Comparison of ENCODE assay signal across 9 cellular contexts in the genomic region with DNA sequence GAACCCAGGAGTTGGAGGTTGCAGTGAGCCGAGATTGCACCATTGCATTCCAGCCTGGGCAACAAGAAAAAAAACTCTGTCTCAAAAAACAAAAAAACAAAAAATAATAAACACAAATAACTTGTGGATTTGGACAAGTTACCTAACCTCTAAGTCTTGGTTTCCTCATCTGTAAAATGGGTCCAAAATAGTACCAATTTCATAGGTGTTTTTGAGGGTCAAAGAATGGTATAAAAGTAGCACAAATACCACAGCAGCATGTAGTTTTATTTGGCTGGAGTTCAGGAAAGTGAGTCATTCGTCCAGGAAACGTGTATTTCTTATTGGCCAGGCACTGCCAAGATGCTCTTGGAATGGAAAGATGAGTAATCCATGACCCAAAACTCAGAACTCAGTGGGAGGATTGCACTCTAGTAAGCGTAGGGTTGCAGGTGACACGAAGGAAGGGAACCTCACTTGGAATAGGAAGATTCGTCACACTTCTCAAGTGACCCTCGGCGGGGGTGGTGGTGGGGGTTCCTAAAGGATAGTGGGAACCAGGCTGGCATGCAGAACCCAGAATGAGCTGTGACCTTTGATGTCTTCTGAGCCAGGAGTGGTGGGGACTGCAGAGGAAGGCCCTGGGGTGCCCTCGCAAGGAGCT. TPM values are rescaled to one million over a fixed set of nuclear protein-coding genes. Genes with fewer than 3 reads are reported as not detected.
DNase-seq lines count a peak whose midpoint lies in the region; ATAC-seq, FAIRE-seq and TF ChIP-seq lines count a peak whose summit lies in the region.
"Had no signal": no experiment of that assay in that cellular context is flagged by ENCODE, and none has a peak within 500 bp of the region (broad histone marks: within the 10 kb centered on the region; RNA-seq: fewer than 3 reads in every experiment).

No MANE protein-coding gene starts in this region.

- peaks cover 18% of the 10 kb centered on the region for H3K4me1 ChIP-seq in keratinocyte (ENCODE audit: control insufficient read depth, extremely low read depth, insufficient read depth, low read length)

- no peak overlapping the region for H3K4me3 ChIP-seq in keratinocyte (ENCODE audit: control insufficient read depth in 2 of 3, extremely low read depth in 1 of 3, insufficient read depth in 2 of 3, low read depth in 1 of 3, low read length in 3 of 3)

- ATAC-seq in HG02588 (IDR thresholded peaks at IDR 0.05; ENCODE audit: unreplicated experiment) = no peak

- H3K36me3 Mint-ChIP-seq in activated T-helper 2 cell treated with anti-CD3 and anti-CD28 coated beads, Interferon-gamma antibody, Interleukin-2, Interleukin-4, amounts not matched to agents 10 μg/mL and 5 μg/mL and 100 μg/mL, durations not matched to agents 14 hours and 24 hours and 36 hours (ENCODE audit: low read depth) = peaks cover 7% of the 10 kb centered on the region
- H3K36me3 Mint-ChIP-seq in nephron progenitor cell (ENCODE audit: low read depth) = no peaks in the 10 kb centered on the region

- H3K9ac ChIP-seq in keratinocyte (ENCODE audit: control insufficient read depth, extremely low read depth, insufficient read depth, low read length) = no peak overlapping the region

- H4K20me1 ChIP-seq in keratinocyte (ENCODE audit: control insufficient read depth, extremely low read depth, insufficient read depth, low read length) = no peaks in the 10 kb centered on the region

- TF ChIP-seq CTCF in 22Rv1 (IDR thresholded peaks at IDR 0.05) (no peak), keratinocyte (optimal IDR thresholded peaks at IDR 0.05 in 1 of 3, IDR thresholded peaks at IDR 0.05 in 1 of 3, conservative IDR thresholded peaks at IDR 0.05 in 1 of 3; ENCODE audit: extremely low read depth in 1 of 3, insufficient read depth in 2 of 3, low read length in 3 of 3) (no peak), nephron progenitor cell (IDR thresholded peaks at IDR 0.05) (no peak)

- no peak overlapping the region for H3K4me2 ChIP-seq in keratinocyte (ENCODE audit: control insufficient read depth, extremely low read depth, insufficient read depth, low read depth, low read length)

- H3K9me1 ChIP-seq in keratinocyte (ENCODE audit: control insufficient read depth, extremely low read depth, insufficient read depth, low read length) = no peaks in the 10 kb centered on the region

- peaks cover 6% of the 10 kb centered on the region for H3K27me3 Mint-ChIP-seq in activated T-helper 2 cell treated with anti-CD3 and anti-CD28 coated beads, Interferon-gamma antibody, Interleukin-2, Interleukin-4, amounts not matched to agents 10 μg/mL and 5 μg/mL and 100 μg/mL, durations not matched to agents 14 hours and 24 hours and 36 hours (ENCODE audit: low read depth)
- H3K27me3 Mint-ChIP-seq in nephron progenitor cell (ENCODE audit: low read depth, poor library complexity) = peaks cover 9% of the 10 kb centered on the region

- no peaks in the 10 kb centered on the region for H3K36me3 ChIP-seq in keratinocyte (ENCODE audit: control insufficient read depth in 2 of 2, extremely low read depth in 1 of 2, insufficient read depth in 2 of 2, low read length in 2 of 2)

- no peaks in the 10 kb centered on the region for H3K9me3 ChIP-seq in keratinocyte (ENCODE audit: control insufficient read depth, low read depth, low read length)

- H3K9me3 Mint-ChIP-seq in activated T-helper 2 cell treated with anti-CD3 and anti-CD28 coated beads, Interferon-gamma antibody, Interleukin-2, Interleukin-4, amounts not matched to agents 10 μg/mL and 5 μg/mL and 100 μg/mL, durations not matched to agents 14 hours and 24 hours and 36 hours = peaks cover 8% of the 10 kb centered on the region
- peaks cover 6% of the 10 kb centered on the region for H3K9me3 Mint-ChIP-seq in nephron progenitor cell

- H3K79me2 ChIP-seq in keratinocyte (ENCODE audit: control insufficient read depth, insufficient read depth, low read length) = no peaks in the 10 kb centered on the region

- DNase-seq in HCEC 1CT = peak; percentile 95
- no peak for DNase-seq in activated T-helper 2 cell treated with anti-CD3 and anti-CD28 coated beads, Interferon-gamma antibody, Interleukin-2, Interleukin-4, amounts not matched to agents 10 μg/mL and 5 μg/mL and 100 μg/mL, durations not matched to agents 14 hours and 24 hours and 36 hours (ENCODE audit: low spot score)
- DNase-seq in keratinocyte (ENCODE audit: low read depth, low spot score) = peak; percentile 50
- no peak for DNase-seq in NCI-H1436 (lab: John Stamatoyannopoulos, UW)
- no peak for DNase-seq in NCI-H345 (lab: John Stamatoyannopoulos, UW)
- no peak for DNase-seq in nephron progenitor cell

- no peaks in the 10 kb centered on the region for H3K27me3 ChIP-seq in keratinocyte (ENCODE audit: control insufficient read depth, extremely low read depth, insufficient read depth, low read length)

- intact Hi-C loops in activated T-helper 2 cell treated with anti-CD3 and anti-CD28 coated beads, Interferon-gamma antibody, Interleukin-2, Interleukin-4, amounts not matched to agents 10 μg/mL and 5 μg/mL and 100 μg/mL, durations not matched to agents 14 hours and 24 hours and 36 hours (cut with micrococcal nuclease) = loop anchor here (1.0 to 10.0 kb wide), 3 partner anchors 8 to 469 kb away; a partner anchor contains a TSS

- H3K4me1 Mint-ChIP-seq in activated T-helper 2 cell treated with anti-CD3 and anti-CD28 coated beads, Interferon-gamma antibody, Interleukin-2, Interleukin-4, amounts not matched to agents 10 μg/mL and 5 μg/mL and 100 μg/mL, durations not matched to agents 14 hours and 24 hours and 36 hours (ENCODE audit: low read depth) = peaks cover 64% of the 10 kb centered on the region
- peaks cover 41% of the 10 kb centered on the region for H3K4me1 Mint-ChIP-seq in nephron progenitor cell

- peak overlapping the region; percentile 31 for H3K27ac Mint-ChIP-seq in activated T-helper 2 cell treated with anti-CD3 and anti-CD28 coated beads, Interferon-gamma antibody, Interleukin-2, Interleukin-4, amounts not matched to agents 10 μg/mL and 5 μg/mL and 100 μg/mL, durations not matched to agents 14 hours and 24 hours and 36 hours
- no peak overlapping the region for H3K27ac Mint-ChIP-seq in nephron progenitor cell

- H3K27ac ChIP-seq in 22Rv1 = peak overlapping the region; percentile 65
- H3K27ac ChIP-seq in keratinocyte (ENCODE audit: control insufficient read depth, insufficient read depth, low read length) = no peak overlapping the region

- no peak overlapping the region for H2AFZ ChIP-seq in keratinocyte (ENCODE audit: control insufficient read depth, low read length)

- peak; percentile 93 for FAIRE-seq in keratinocyte (lab: Jason Lieb, UNC)
- FAIRE-seq: frontal cortex had no signal

- dilution Hi-C loops in keratinocyte (cut with MboI; ENCODE audit: extremely low pct_ligation_motif_present, low sequenced_read_pairs) = no loop called here

- H3K4me3 Mint-ChIP-seq in activated T-helper 2 cell treated with anti-CD3 and anti-CD28 coated beads, Interferon-gamma antibody, Interleukin-2, Interleukin-4, amounts not matched to agents 10 μg/mL and 5 μg/mL and 100 μg/mL, durations not matched to agents 14 hours and 24 hours and 36 hours (ENCODE audit: low read depth) = no peak overlapping the region
- no peak overlapping the region for H3K4me3 Mint-ChIP-seq in nephron progenitor cell

RNA-seq across cellular contexts. Expression of a gene that starts 24.4 kb away (rescaled TPM):
- total RNA-seq in activated T-helper 2 cell treated with anti-CD3 and anti-CD28 coated beads, Interferon-gamma antibody, Interleukin-2, Interleukin-4, amounts not matched to agents 10 μg/mL and 5 μg/mL and 100 μg/mL, durations not matched to agents 14 hours and 24 hours and 36 hours = 0.90 and 1.4 TPM in 2 replicates
- 2.6 to 15.1 TPM (median 7.8 TPM) in 3 replicates for polyA plus RNA-seq in keratinocyte
- 49.7 TPM for polyA plus RNA-seq in keratinocyte (2011; ENCODE audit: low read depth)
- polyA plus RNA-seq in keratinocyte (2011; cell fraction: cytosol; rRNA removed) = 2.1 and 5.7 TPM in 2 replicates
- 12.8 and 15.7 TPM in 2 replicates for polyA plus RNA-seq in keratinocyte (2011; cell fraction: nucleus; rRNA removed)
- 1.8 and 56.4 TPM in 2 replicates for polyA plus RNA-seq in keratinocyte (2012; ENCODE audit: low replicate concordance)
- polyA minus RNA-seq in keratinocyte = 9.2 to 23.4 TPM (median 16.0 TPM) in 3 replicates
- polyA minus RNA-seq in keratinocyte (2011; cell fraction: cytosol; rRNA and poly(A)+ RNA removed) = 1.3 TPM
- polyA minus RNA-seq in keratinocyte (2011; cell fraction: nucleus; rRNA and poly(A)+ RNA removed) = 11.9 TPM in 2 replicates

Comparison
In these comparisons a context has a peak if more than half of its experiments do, and no peak if none do; other contexts are left out.
1. DNase-seq: peak in HCEC 1CT (single experiment) and keratinocyte (single experiment); none in activated T-helper 2 cell treated with anti-CD3 and anti-CD28 coated beads, Interferon-gamma antibody, Interleukin-2, Interleukin-4, amounts not matched to agents 10 μg/mL and 5 μg/mL and 100 μg/mL, durations not matched to agents 14 hours and 24 hours and 36 hours (single experiment), NCI-H1436 (single experiment), NCI-H345 (single experiment) and nephron progenitor cell (single experiment).